9 cellular contexts compared by ENCODE assay signal in genomic region chr14:101824339-101824727, GRCh38.
DNase-seq lines count a peak whose midpoint lies in the region; ATAC-seq, FAIRE-seq and TF ChIP-seq lines count a peak whose summit lies in the region.
"Had no signal": no experiment of that assay in that cellular context is flagged by ENCODE, and none has a peak within 500 bp of the region (broad histone marks: within the 10 kb centered on the region; RNA-seq: fewer than 3 reads in every experiment).

No MANE protein-coding gene starts in this region.

- H3K9me3 Mint-ChIP-seq in activated naive CD8-positive, alpha-beta T cell (ENCODE audit: low read depth): no peaks in the 10 kb centered on the region

- no peaks in the 10 kb centered on the region for H3K27me3 ChIP-seq in ACC112 (ENCODE audit: insufficient read depth, low read length)
- H3K27me3 ChIP-seq in lung (ENCODE audit: control insufficient read depth, insufficient read depth): no peaks in the 10 kb centered on the region
- H3K27me3 ChIP-seq: neural progenitor cell had no signal

- H3K36me3 Mint-ChIP-seq in activated naive CD8-positive, alpha-beta T cell: peaks cover 18% of the 10 kb centered on the region

- TF ChIP-seq POLR2A in GM12892 (IDR thresholded peaks at IDR 0.05; ENCODE audit: low read depth, low read length): no peak

- H3K4me1 Mint-ChIP-seq in activated naive CD8-positive, alpha-beta T cell (ENCODE audit: low read depth): peaks cover 86% of the 10 kb centered on the region

- no peak for TF ChIP-seq CTCF in lung (IDR thresholded peaks at IDR 0.05; ENCODE audit: control extremely low read depth, extremely low read depth)

- H3K4me1 ChIP-seq in ACC112 (ENCODE audit: control insufficient read depth, insufficient read depth, low read length, unreplicated experiment) (peaks cover 37% of the 10 kb centered on the region), lung (ENCODE audit: control insufficient read depth in 2 of 2, insufficient read depth in 2 of 2, low read length in 2 of 2) (peaks cover 4 to 25% of the 10 kb centered on the region in 2 donors)
- H3K4me1 ChIP-seq: neural progenitor cell had no signal

- peak overlapping the region; percentile 66; the same call in 1 of the 2 replicates for H3K4me3 ChIP-seq in ACC112 (ENCODE audit: low read depth, low read length)
- H3K4me3 ChIP-seq in lung: no peak overlapping the region
- H3K4me3 ChIP-seq: neural progenitor cell had no signal

- H3K79me2 ChIP-seq in ACC112 (ENCODE audit: control insufficient read depth, insufficient read depth, low read length, unreplicated experiment): peaks cover 86% of the 10 kb centered on the region

- peak overlapping the region; percentile 88 for H3K4me3 Mint-ChIP-seq in activated naive CD8-positive, alpha-beta T cell
- H3K4me3 Mint-ChIP-seq: neural progenitor cell had no signal

- ATAC-seq in HG03039 (IDR thresholded peaks at IDR 0.05; ENCODE audit: unreplicated experiment) (peak; percentile 5), lung (ENCODE audit: insufficient read depth, low FRiP score) (no peak)

- peak overlapping the region; percentile 99 for H3K27ac Mint-ChIP-seq in activated naive CD8-positive, alpha-beta T cell
- H3K27ac Mint-ChIP-seq: neural progenitor cell had no signal

- 9 to 13% methylated on average over 3 of the region's 3 CpGs for WGBS in lung, 2 donors

- H2AFZ ChIP-seq in ACC112 (ENCODE audit: low read length, unreplicated experiment): no peak overlapping the region
- H2AFZ ChIP-seq: neural progenitor cell had no signal

- H3K36me3 ChIP-seq in ACC112 (ENCODE audit: insufficient read depth, low read length) (peaks cover 11% of the 10 kb centered on the region), lung (ENCODE audit: control insufficient read depth in 2 of 2, insufficient read depth in 2 of 2, low read length in 2 of 2) (peaks cover 0 to 3% of the 10 kb centered on the region in 2 donors)
- H3K36me3 ChIP-seq: neural progenitor cell had no signal

- H3K9me3 ChIP-seq in lung (ENCODE audit: control insufficient read depth in 2 of 2, insufficient read depth in 1 of 2, low read length in 1 of 2): no peaks in the 10 kb centered on the region

- H3K27me3 Mint-ChIP-seq in activated naive CD8-positive, alpha-beta T cell: no peaks in the 10 kb centered on the region

- FAIRE-seq in GM19239 (lab: Jason Lieb, UNC): no peak
- no peak for FAIRE-seq in GM12892 (lab: Jason Lieb, UNC)

- DNase-seq in lung (ENCODE audit: low spot score): no peak
- DNase-seq in putamen (ENCODE audit: low spot score): no peak
- DNase-seq in COLO829 (ENCODE audit: low spot score): no peak
- no peak for DNase-seq in GM19239 (ENCODE audit: insufficient read length, low spot score)
- DNase-seq in GM12892 (ENCODE audit: insufficient read length): no peak

- H3K27ac ChIP-seq in ACC112 (ENCODE audit: low read depth, low read length) (peak overlapping the region; percentile 78), lung (ENCODE audit: low read depth in 1 of 2, low read length in 1 of 2) (peak overlapping the region; percentile 68 to 92)
- H3K27ac ChIP-seq: neural progenitor cell had no signal
